1 cellular context compared by ENCODE assay signal in the genomic region with DNA sequence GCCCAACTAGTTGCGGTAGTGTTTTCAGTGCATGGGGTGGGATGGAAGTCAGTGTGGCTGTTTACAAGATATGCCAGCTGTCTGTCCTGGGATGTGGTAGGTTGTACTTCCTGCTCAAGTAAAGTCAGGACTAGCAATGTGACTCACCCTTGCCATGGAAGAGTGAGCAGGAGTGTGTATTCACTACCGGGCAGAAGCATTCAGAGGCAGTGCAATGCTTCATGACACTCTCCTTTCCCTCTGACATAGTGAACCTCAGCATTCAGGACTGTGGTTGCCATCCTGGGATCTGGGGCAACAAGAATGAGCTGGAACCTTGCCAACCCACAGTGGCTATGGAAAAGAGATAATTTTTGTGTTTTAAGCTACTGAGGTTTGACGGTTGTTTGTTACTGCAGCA.
TF ChIP-seq lines count a peak whose summit lies in the region.

No MANE protein-coding gene starts in this region.

TF ChIP-seq in IMR-90, 13 proteins besides CTCF, POLR2A, EP300 and RAD21 (continued from another document):
- TF ChIP-seq, protein P1, sequence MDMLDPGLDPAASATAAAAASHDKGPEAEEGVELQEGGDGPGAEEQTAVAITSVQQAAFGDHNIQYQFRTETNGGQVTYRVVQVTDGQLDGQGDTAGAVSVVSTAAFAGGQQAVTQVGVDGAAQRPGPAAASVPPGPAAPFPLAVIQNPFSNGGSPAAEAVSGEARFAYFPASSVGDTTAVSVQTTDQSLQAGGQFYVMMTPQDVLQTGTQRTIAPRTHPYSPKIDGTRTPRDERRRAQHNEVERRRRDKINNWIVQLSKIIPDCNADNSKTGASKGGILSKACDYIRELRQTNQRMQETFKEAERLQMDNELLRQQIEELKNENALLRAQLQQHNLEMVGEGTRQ (IDR thresholded peaks at IDR 0.05; ENCODE audit: low read depth, low read length), result no peak
- no peak for TF ChIP-seq BHLHE40 (IDR thresholded peaks at IDR 0.05; ENCODE audit: low read depth, low read length)
- TF ChIP-seq CEBPB (IDR thresholded peaks at IDR 0.05; ENCODE audit: low read depth, low read length), result no peak
- no peak for TF ChIP-seq CHD1 (IDR thresholded peaks at IDR 0.05; ENCODE audit: low read depth, low read length)
- TF ChIP-seq MAZ (IDR thresholded peaks at IDR 0.05; ENCODE audit: borderline replicate concordance, low read depth, low read length), result no peak
- TF ChIP-seq MXI1 (IDR thresholded peaks at IDR 0.05; ENCODE audit: borderline replicate concordance, low read depth, low read length), result no peak
- no peak for TF ChIP-seq RCOR1 (IDR thresholded peaks at IDR 0.05; ENCODE audit: insufficient replicate concordance, low read length)
- TF ChIP-seq MAFK (IDR thresholded peaks at IDR 0.05; ENCODE audit: low read depth, low read length), result no peak
- TF ChIP-seq SMC3 (IDR thresholded peaks at IDR 0.05; ENCODE audit: low read depth, low read length), result no peak
- TF ChIP-seq FOS (IDR thresholded peaks at IDR 0.05; ENCODE audit: low read depth, low read length), result no peak
- TF ChIP-seq, protein P2, sequence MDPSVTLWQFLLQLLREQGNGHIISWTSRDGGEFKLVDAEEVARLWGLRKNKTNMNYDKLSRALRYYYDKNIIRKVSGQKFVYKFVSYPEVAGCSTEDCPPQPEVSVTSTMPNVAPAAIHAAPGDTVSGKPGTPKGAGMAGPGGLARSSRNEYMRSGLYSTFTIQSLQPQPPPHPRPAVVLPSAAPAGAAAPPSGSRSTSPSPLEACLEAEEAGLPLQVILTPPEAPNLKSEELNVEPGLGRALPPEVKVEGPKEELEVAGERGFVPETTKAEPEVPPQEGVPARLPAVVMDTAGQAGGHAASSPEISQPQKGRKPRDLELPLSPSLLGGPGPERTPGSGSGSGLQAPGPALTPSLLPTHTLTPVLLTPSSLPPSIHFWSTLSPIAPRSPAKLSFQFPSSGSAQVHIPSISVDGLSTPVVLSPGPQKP (IDR thresholded peaks at IDR 0.05; ENCODE audit: borderline replicate concordance, low read depth, low read length), result no peak
- TF ChIP-seq NFE2L2 (IDR thresholded peaks at IDR 0.05; ENCODE audit: low read depth, low read length), result no peak
